ENCODE assay signal across 10 cellular contexts in the genomic region with DNA sequence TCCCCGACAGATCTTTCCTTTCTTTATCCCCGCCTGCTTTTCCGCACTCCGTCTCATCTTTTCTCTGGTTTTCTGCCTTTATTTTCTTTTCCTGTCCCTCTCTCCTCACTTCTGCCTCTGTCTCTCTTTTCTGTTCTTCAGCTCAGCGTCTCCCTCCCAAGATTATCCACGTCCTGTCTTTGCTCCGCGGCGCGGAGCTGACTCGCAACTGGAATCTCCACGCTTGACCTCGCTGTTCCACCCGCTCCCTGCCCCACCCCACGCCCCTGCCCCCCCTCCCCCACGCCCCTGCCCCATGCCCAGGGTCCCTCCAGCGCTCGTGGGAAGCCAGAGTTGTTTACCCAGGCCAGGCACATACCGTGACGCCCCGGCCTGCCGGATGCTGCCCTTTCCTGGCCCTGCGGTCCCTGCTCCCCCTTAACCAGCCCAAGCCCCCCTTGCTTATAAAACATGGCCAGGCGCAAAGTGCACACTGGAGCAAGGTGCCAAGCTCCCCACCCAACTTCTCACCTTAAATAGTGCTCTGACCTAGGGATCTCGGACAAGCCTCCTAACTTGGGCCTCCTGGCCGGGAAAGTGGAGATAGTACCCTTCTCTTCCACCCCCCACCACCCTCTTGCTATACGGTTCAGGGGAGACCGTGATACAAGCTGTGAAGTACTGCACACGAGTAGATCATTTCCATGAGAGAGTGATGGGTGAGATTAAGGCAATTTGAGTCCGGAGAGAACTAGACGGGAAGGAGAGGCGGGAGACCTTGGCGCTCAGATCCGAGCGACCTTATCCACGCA. TPM values are rescaled to one million over a fixed set of nuclear protein-coding genes. Genes with fewer than 3 reads are reported as not detected.
A peak's percentile ranks its signal among the peaks of the same experiment; 100 is the strongest.
DNase-seq lines count a peak whose midpoint lies in the region; ATAC-seq and TF ChIP-seq lines count a peak whose summit lies in the region.
"Had no signal": no experiment of that assay in that cellular context is flagged by ENCODE, and none has a peak within 500 bp of the region (broad histone marks: within the 10 kb centered on the region; RNA-seq: fewer than 3 reads in every experiment).

No MANE protein-coding gene starts in this region.

- no peaks in the 10 kb centered on the region for H3K9me3 Mint-ChIP-seq in endothelial cell (ENCODE audit: unreplicated experiment)

- no peak for TF ChIP-seq RAD21 in IMR-90 (IDR thresholded peaks at IDR 0.05; ENCODE audit: low read length)

- no peak overlapping the region for H3K56ac ChIP-seq in IMR-90 (ENCODE audit: extremely low read depth, insufficient read depth, low read length)

- no peak overlapping the region for H2AK5ac ChIP-seq in IMR-90 (ENCODE audit: low read depth, low read length)
- H2AK5ac ChIP-seq in neuronal stem cell (ENCODE audit: low read depth, low read length): no peak overlapping the region

- H3K27ac ChIP-seq in IMR-90 (ENCODE audit: insufficient read depth, low read length) (no peak overlapping the region), neuronal stem cell (replicated peaks; ENCODE audit: low read length) (no peak overlapping the region)
- H3K27ac ChIP-seq: colonic mucosa had no signal

- peaks cover 32% of the 10 kb centered on the region for H3K27me3 Mint-ChIP-seq in endothelial cell (ENCODE audit: unreplicated experiment)

- no peaks in the 10 kb centered on the region for H3K36me3 Mint-ChIP-seq in endothelial cell (ENCODE audit: low read depth, unreplicated experiment)

- no peak overlapping the region for H2AK9ac ChIP-seq in IMR-90 (replicated peaks; ENCODE audit: low read depth, low read length, poor library complexity)

- TF ChIP-seq CTCF in IMR-90 (conservative IDR thresholded peaks at IDR 0.05; ENCODE audit: low read depth, low read length): no peak
- no peak for TF ChIP-seq CTCF in endothelial cell (IDR thresholded peaks at IDR 0.05; ENCODE audit: unreplicated experiment)

- H3K18ac ChIP-seq in IMR-90 (ENCODE audit: low read depth, low read length) (no peak overlapping the region), neuronal stem cell (ENCODE audit: low read length) (peak overlapping the region; percentile 41)

- peaks cover 19% of the 10 kb centered on the region for H4K20me1 ChIP-seq in IMR-90 (ENCODE audit: insufficient read depth, low read length)

- CTCF ChIA-PET in IMR-90 (lab: Yijun Ruan, JAX): no interaction called here

- ATAC-seq in IMR-90 (ENCODE audit: low read depth): no peak

- no peak for DNase-seq in IMR-90
- DNase-seq in endothelial cell (ENCODE audit: low spot score): no peak
- DNase-seq in neuronal stem cell (ENCODE audit: low spot score): no peak
- DNase-seq in RPMI8226: no peak
- no peak for DNase-seq in NCI-H446 treated with DMSO at 0.1 percent for 48 hours (lab: John Stamatoyannopoulos, UW)
- DNase-seq in SHP77 (lab: John Stamatoyannopoulos, UW): no peak
- DNase-seq: kidney glomerular epithelial cell, MM.1S had no signal

- no peak overlapping the region for H2AFZ ChIP-seq in IMR-90 (replicated peaks; ENCODE audit: low read length, poor library complexity)
- H2AFZ ChIP-seq in neuronal stem cell (ENCODE audit: low read length): no peak overlapping the region

- H2BK12ac ChIP-seq in neuronal stem cell (ENCODE audit: low read length): no peak overlapping the region

- H3K4me1 ChIP-seq in ES-I3 (ENCODE audit: insufficient read depth, low read length) (peaks cover 47% of the 10 kb centered on the region), IMR-90 (ENCODE audit: control insufficient read depth, insufficient read depth, low read length) (peaks cover 6% of the 10 kb centered on the region; the same call in 1 of the 2 replicates), neuronal stem cell (ENCODE audit: control insufficient read depth in 2 of 2, insufficient read depth in 1 of 2, low read depth in 1 of 2, low read length in 2 of 2) (peaks cover 33 to 36% of the 10 kb centered on the region in 2 donors)

- H3K9me3 ChIP-seq in ES-I3 (ENCODE audit: control insufficient read depth, insufficient read depth, low read length) (no peaks in the 10 kb centered on the region), IMR-90 (ENCODE audit: control insufficient read depth, insufficient read depth, low read length) (peaks cover 13% of the 10 kb centered on the region; the same call in 1 of the 2 replicates), neuronal stem cell (replicated peaks in 1 of 2; ENCODE audit: control insufficient read depth in 2 of 2, insufficient read depth in 1 of 2, low read depth in 1 of 2, low read length in 2 of 2) (no peaks in the 10 kb centered on the region)
- H3K9me3 ChIP-seq: colonic mucosa had no signal

- H2BK15ac ChIP-seq in IMR-90 (ENCODE audit: low read depth, low read length) (no peak overlapping the region), neuronal stem cell (ENCODE audit: low read length) (peak overlapping the region; percentile 56)

- no peak overlapping the region for H4K8ac ChIP-seq in IMR-90 (ENCODE audit: low read depth in 2 of 2, low read length in 2 of 2)
- H4K8ac ChIP-seq in neuronal stem cell (ENCODE audit: low read depth, low read length): no peak overlapping the region

- no peak for TF ChIP-seq POLR2A in IMR-90 (IDR thresholded peaks at IDR 0.05; ENCODE audit: low read depth, low read length)

- in situ Hi-C loops in IMR-90 (cut with MboI; ENCODE audit: low sequenced_read_pairs): no loop called here

- H4K91ac ChIP-seq in IMR-90 (ENCODE audit: insufficient read depth, low read depth, low read length) (no peak overlapping the region), neuronal stem cell (ENCODE audit: low read depth, low read length, poor library complexity) (no peak overlapping the region)

- no TSS peak for BruUV-seq in IMR-90 (replicated peaks; lab: Mats Ljungman, UMichigan)

- no peak overlapping the region for H3K4me3 ChIP-seq in IMR-90 (ENCODE audit: insufficient read depth, low read depth, low read length)
- H3K4me3 ChIP-seq in neuronal stem cell (ENCODE audit: low read length in 2 of 2): no peak overlapping the region
- H3K4me3 ChIP-seq: colonic mucosa had no signal

- no peak overlapping the region for H3K27ac Mint-ChIP-seq in endothelial cell (ENCODE audit: unreplicated experiment)

- intact Hi-C loops in IMR-90 (cut with micrococcal nuclease): loop anchor here (10.0 kb wide), 1 partner anchor 78 kb away; no protein-coding TSS in a partner anchor

- POLR2A ChIA-PET in IMR-90 (lab: Charles Lee; ENCODE audit: unreplicated experiment): no interaction called here

- H3K79me1 ChIP-seq in IMR-90 (ENCODE audit: low read depth in 1 of 2, low read length in 2 of 2) (no peaks in the 10 kb centered on the region), neuronal stem cell (ENCODE audit: low read depth, low read length) (no peaks in the 10 kb centered on the region)

- 6% methylated on average over 7 of the region's 36 CpGs; no CpG with 5 or more reads in 1 of the 2 experiments for WGBS in IMR-90 (ENCODE audit: extremely low coverage in 2 of 2, insufficient read length in 1 of 2), 2 experiments
- no CpG with 5 or more reads among the region's 36 CpGs for WGBS in neuronal stem cell (ENCODE audit: extremely low coverage in 2 of 2, insufficient read length in 2 of 2, insufficient replicate concordance in 1 of 2), 2 donors

- dilution Hi-C loops in IMR-90 (cut with HindIII; ENCODE audit: low sequenced_read_pairs, unreplicated experiment): no loop called here

- no peak overlapping the region for H2BK20ac ChIP-seq in IMR-90 (ENCODE audit: low read depth, low read length)

- H2BK120ac ChIP-seq in IMR-90 (ENCODE audit: low read depth, low read length) (no peak overlapping the region), neuronal stem cell (ENCODE audit: low read depth, low read length) (no peak overlapping the region)

- H3K36me3 ChIP-seq in ES-I3 (ENCODE audit: insufficient read depth, low read length) (no peaks in the 10 kb centered on the region), IMR-90 (ENCODE audit: control insufficient read depth, insufficient read depth, low read length) (no peaks in the 10 kb centered on the region), neuronal stem cell (replicated peaks in 1 of 2; ENCODE audit: control insufficient read depth in 2 of 2, insufficient read depth in 2 of 2, low read length in 2 of 2) (no peaks in the 10 kb centered on the region)
- H3K36me3 ChIP-seq: colonic mucosa had no signal

- H3K4me2 ChIP-seq in IMR-90 (ENCODE audit: low read depth, low read length): peak overlapping the region; percentile 41; the same call in 1 of the 2 replicates
- no peak overlapping the region for H3K4me2 ChIP-seq in neuronal stem cell (ENCODE audit: insufficient read depth, low read length, poor library complexity, severe bottlenecking)

- H3K27me3 ChIP-seq in IMR-90 (ENCODE audit: control insufficient read depth, insufficient read depth, low read length) (peaks cover 99% of the 10 kb centered on the region), neuronal stem cell (ENCODE audit: control insufficient read depth in 3 of 3, insufficient read depth in 3 of 3, low read depth in 1 of 3, low read length in 3 of 3) (peaks cover 67 to 100% (median 99%) of the 10 kb centered on the region in 3 experiments)

- peaks cover 49% of the 10 kb centered on the region for H3K4me1 Mint-ChIP-seq in endothelial cell (ENCODE audit: unreplicated experiment)

- H3K9me1 ChIP-seq in IMR-90 (ENCODE audit: insufficient read depth, low read length): peaks cover 4% of the 10 kb centered on the region; the same call in 1 of the 2 replicates

- peak overlapping the region; percentile 85 for H3K4me3 Mint-ChIP-seq in endothelial cell (ENCODE audit: unreplicated experiment)

- H4K5ac ChIP-seq in IMR-90 (ENCODE audit: low read depth, low read length): no peak overlapping the region

- no peak overlapping the region for H2BK5ac ChIP-seq in IMR-90 (ENCODE audit: low read depth, low read length, poor library complexity, severe bottlenecking)
- no peak overlapping the region for H2BK5ac ChIP-seq in neuronal stem cell (ENCODE audit: low read length)

- H3K4ac ChIP-seq in IMR-90 (ENCODE audit: low read depth, low read length) (no peak overlapping the region), neuronal stem cell (ENCODE audit: low read length) (no peak overlapping the region)

- peak overlapping the region; percentile 23; the same call in 1 of the 2 replicates for H3K9ac ChIP-seq in ES-I3 (ENCODE audit: low read depth, low read length)
- H3K9ac ChIP-seq in IMR-90 (ENCODE audit: low read depth, low read length): no peak overlapping the region
- no peak overlapping the region for H3K9ac ChIP-seq in neuronal stem cell (ENCODE audit: low read depth, low read length, poor library complexity)

- no peak overlapping the region for H3K14ac ChIP-seq in IMR-90 (replicated peaks; ENCODE audit: low read depth, low read length)
- H3K14ac ChIP-seq in neuronal stem cell (ENCODE audit: low read length): no peak overlapping the region

- H3K23ac ChIP-seq in IMR-90 (ENCODE audit: low read depth, low read length) (no peak overlapping the region), neuronal stem cell (ENCODE audit: low read depth, low read length, poor library complexity) (no peak overlapping the region)

RNA-seq across cellular contexts. Expression of a gene that starts 4.7 kb away (rescaled TPM):
- total RNA-seq in IMR-90 (2012; rRNA removed): not detected in 2 replicates
- polyA plus RNA-seq in IMR-90 (2012; rRNA removed): not detected in 2 replicates
- not detected in 2 replicates for polyA plus RNA-seq in IMR-90 (2012; cell fraction: cytosol; rRNA removed)
- polyA plus RNA-seq in IMR-90 (2012; cell fraction: nucleus; rRNA removed; ENCODE audit: low replicate concordance): not detected in 2 replicates
- 4.5 TPM for total RNA-seq in endothelial cell (ENCODE audit: unreplicated experiment)
- 0.04 TPM for polyA plus RNA-seq in neuronal stem cell (2013, experiment 1 of 2)
- 0.06 TPM for polyA plus RNA-seq in neuronal stem cell (2013, experiment 2 of 2)
- total RNA-seq: colonic mucosa had no signal

RNA-seq across cellular contexts. Expression of a gene that starts 16.2 kb away (rescaled TPM):
- total RNA-seq in IMR-90 (2012; rRNA removed): 34.8 and 37.2 TPM in 2 replicates
- polyA plus RNA-seq in IMR-90 (2012; rRNA removed): 18.1 and 21.0 TPM in 2 replicates
- 7.0 and 14.1 TPM in 2 replicates for polyA plus RNA-seq in IMR-90 (2012; cell fraction: cytosol; rRNA removed)
- polyA plus RNA-seq in IMR-90 (2012; cell fraction: nucleus; rRNA removed; ENCODE audit: low replicate concordance): 6.8 and 16.3 TPM in 2 replicates
- 25.0 TPM for total RNA-seq in endothelial cell (ENCODE audit: unreplicated experiment)
- polyA plus RNA-seq in neuronal stem cell (2013, experiment 1 of 2): 58.6 TPM
- polyA plus RNA-seq in neuronal stem cell (2013, experiment 2 of 2): 62.9 TPM
